In the genomic region with DNA sequence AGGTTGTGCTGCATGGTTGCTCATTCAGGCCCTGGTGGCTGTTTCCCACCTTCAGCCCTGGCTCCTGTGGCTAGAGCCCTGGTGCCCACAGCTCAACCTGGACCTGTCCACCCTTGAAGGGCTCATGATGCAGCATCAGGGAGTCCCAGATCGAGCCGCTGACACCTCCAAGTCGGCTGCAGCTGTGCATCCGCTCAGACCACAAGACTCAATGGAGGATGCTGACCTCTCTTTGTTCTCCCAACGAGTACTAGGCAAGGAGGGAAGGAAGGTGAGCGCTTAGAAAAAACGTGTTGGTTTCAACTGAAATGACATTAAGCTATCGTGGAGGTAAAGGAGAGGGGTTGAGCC, we compare ENCODE assay signal across 8 cellular contexts. TPM values are rescaled to one million over a fixed set of nuclear protein-coding genes. Genes with fewer than 3 reads are reported as not detected.
DNase-seq lines count a peak whose midpoint lies in the region; ATAC-seq and TF ChIP-seq lines count a peak whose summit lies in the region.

No MANE protein-coding gene starts in this region.

- ATAC-seq in HG02885 (IDR thresholded peaks at IDR 0.05; ENCODE audit: poor library complexity, unreplicated experiment), result peak; percentile 28
- ATAC-seq in activated B cell treated with CpG ODN at 0.5 μM for 24 hours (ENCODE audit: low read depth), result peak; percentile 9
- ATAC-seq in stimulated activated naive CD8-positive, alpha-beta T cell treated with anti-CD3 and anti-CD28 coated beads, Interleukin-15, Interleukin-2, amounts not matched to agents 100 U/mL and 50 U/mL, for 24 hours, result peak; percentile 34
- ATAC-seq in foreskin keratinocyte, result no peak

- DNase-seq in NCI-H2029 treated with DMSO at 0.1 percent for 48 hours (lab: John Stamatoyannopoulos, UW), result peak; percentile 60
- DNase-seq in NCI-H2029 (lab: John Stamatoyannopoulos, UW), result no peak
- no peak for DNase-seq in activated B cell treated with CpG ODN at 0.5 μM for 24 hours
- no peak for DNase-seq in right atrium auricular region (ENCODE audit: low spot score)
- DNase-seq in stimulated activated naive CD8-positive, alpha-beta T cell treated with anti-CD3 and anti-CD28 coated beads, Interleukin-15, Interleukin-2, amounts not matched to agents 100 U/mL and 50 U/mL, for 24 hours, result no peak
- no peak for DNase-seq in NCI-H1930 (lab: John Stamatoyannopoulos, UW)
- DNase-seq in foreskin keratinocyte, result no peak

- TF ChIP-seq CTCF in activated B cell treated with CpG ODN at 0.5 μM for 24 hours (IDR thresholded peaks at IDR 0.05) (no peak), right atrium auricular region (IDR thresholded peaks at IDR 0.05) (no peak), foreskin keratinocyte (conservative IDR thresholded peaks at IDR 0.05) (no peak)

- no peaks in the 10 kb centered on the region for H3K9me3 Mint-ChIP-seq in activated B cell treated with CpG ODN at 0.5 μM for 24 hours

- no peaks in the 10 kb centered on the region for H3K36me3 ChIP-seq in right atrium auricular region

- H3K4me1 ChIP-seq in right atrium auricular region (peaks cover 0 to 25% of the 10 kb centered on the region in 2 donors), foreskin keratinocyte (no peaks in the 10 kb centered on the region)

- H3K27me3 Mint-ChIP-seq in activated B cell treated with CpG ODN at 0.5 μM for 24 hours, result no peaks in the 10 kb centered on the region

- peak overlapping the region; percentile 85 for H3K27ac Mint-ChIP-seq in activated B cell treated with CpG ODN at 0.5 μM for 24 hours

- intact Hi-C loops in activated B cell treated with CpG ODN at 0.5 μM for 24 hours (cut with micrococcal nuclease), result loop anchor here (1.0 to 2.0 kb wide), 7 partner anchors 11 to 220 kb away; a partner anchor contains a TSS

- H3K4me3 ChIP-seq in right atrium auricular region, result peak overlapping the region; percentile 65 to 66

- CTCF ChIA-PET in activated B cell treated with CpG ODN at 0.5 μM for 24 hours (lab: Charles Lee), result no interaction called here

- H3K4me1 Mint-ChIP-seq in activated B cell treated with CpG ODN at 0.5 μM for 24 hours, result peaks cover 31% of the 10 kb centered on the region

- peaks cover 1% of the 10 kb centered on the region for H3K36me3 Mint-ChIP-seq in activated B cell treated with CpG ODN at 0.5 μM for 24 hours (ENCODE audit: low read depth)

- POLR2A ChIA-PET in activated B cell treated with CpG ODN at 0.5 μM for 24 hours (lab: Charles Lee), result interaction anchor here (1.0 to 4.3 kb wide), 13 partner anchors 10 to 216 kb away, joined by 3 to 51 read pairs (median 5); a partner anchor contains a TSS

- H3K27me3 ChIP-seq in right atrium auricular region (no peaks in the 10 kb centered on the region), foreskin keratinocyte (no peaks in the 10 kb centered on the region)

- peak overlapping the region; percentile 88 for H3K4me3 Mint-ChIP-seq in activated B cell treated with CpG ODN at 0.5 μM for 24 hours

- H3K27ac ChIP-seq in right atrium auricular region (peak overlapping the region; percentile 13 to 51), foreskin keratinocyte (no peak overlapping the region)

- no peaks in the 10 kb centered on the region for H3K9me3 ChIP-seq in right atrium auricular region

RNA-seq across cellular contexts. Expression of a gene that starts 9.5 kb away (rescaled TPM):
- total RNA-seq in activated B cell treated with CpG ODN at 0.5 μM for 24 hours (0.35 and 0.51 TPM in 2 replicates), right atrium auricular region (not detected), foreskin keratinocyte (0.48 and 0.49 TPM in 2 replicates)
- 0.67 and 0.78 TPM in 2 replicates for polyA plus RNA-seq in foreskin keratinocyte

RNA-seq across cellular contexts. Expression of a gene that starts 28.4 kb away (rescaled TPM):
- 43.7 and 46.0 TPM in 2 replicates for total RNA-seq in activated B cell treated with CpG ODN at 0.5 μM for 24 hours
- total RNA-seq in right atrium auricular region, result 10 to 100 TPM; 79.1 to 87.1 TPM
- 55.1 and 61.7 TPM in 2 replicates for total RNA-seq in foreskin keratinocyte
- polyA plus RNA-seq in foreskin keratinocyte, result 106 and 109 TPM in 2 replicates

RNA-seq across cellular contexts. Expression of a gene that starts 40.2 kb away (rescaled TPM):
- total RNA-seq in activated B cell treated with CpG ODN at 0.5 μM for 24 hours (15.7 and 18.9 TPM in 2 replicates), right atrium auricular region (10 to 100 TPM; 16.6 to 21.3 TPM), foreskin keratinocyte (5.5 and 5.9 TPM in 2 replicates)
- polyA plus RNA-seq in foreskin keratinocyte, result 7.6 and 8.5 TPM in 2 replicates

RNA-seq across cellular contexts. Expression of a gene that starts 41.7 kb away (rescaled TPM):
- total RNA-seq in activated B cell treated with CpG ODN at 0.5 μM for 24 hours (55.1 and 71.9 TPM in 2 replicates), right atrium auricular region (100 to 1,000 TPM; 107 to 124 TPM), foreskin keratinocyte (132 and 133 TPM in 2 replicates)
- 114 and 119 TPM in 2 replicates for polyA plus RNA-seq in foreskin keratinocyte

RNA-seq across cellular contexts. Expression of a gene that starts 42.2 kb away (rescaled TPM):
- total RNA-seq in activated B cell treated with CpG ODN at 0.5 μM for 24 hours, result 1.4 and 1.5 TPM in 2 replicates
- total RNA-seq in right atrium auricular region, result 1 to 10 TPM; 2.2 to 9.7 TPM
- 0.14 and 0.24 TPM in 2 replicates for total RNA-seq in foreskin keratinocyte
- 0.09 and 0.15 TPM in 2 replicates for polyA plus RNA-seq in foreskin keratinocyte
